In the genomic region with DNA sequence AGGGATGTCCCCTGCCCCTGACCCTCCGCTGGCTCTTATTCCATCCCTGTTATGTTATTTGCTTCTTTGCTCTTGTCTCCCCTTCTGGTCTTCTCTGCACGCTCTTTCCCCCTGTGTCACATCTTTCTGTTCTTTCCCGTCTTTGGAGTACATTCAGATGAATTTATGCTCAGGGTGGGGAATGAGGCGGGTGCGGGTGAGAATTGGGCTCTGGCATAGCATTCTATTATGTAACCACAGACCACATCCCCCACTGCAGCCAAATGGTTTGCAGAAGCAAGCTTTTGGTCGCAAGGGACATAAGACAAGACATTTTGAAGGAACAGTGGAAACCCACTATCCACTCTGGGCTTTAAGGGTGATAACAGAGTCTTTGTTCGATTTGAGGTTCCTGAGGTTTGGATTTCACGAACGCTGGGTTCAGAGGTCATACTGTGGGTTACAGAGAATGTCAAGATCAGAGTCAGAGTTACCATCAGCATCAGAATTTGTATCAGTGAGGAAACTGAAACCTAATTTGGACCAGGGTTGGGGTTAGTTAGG, we compare ENCODE assay signal across 18 cellular contexts. TPM values are rescaled to one million over a fixed set of nuclear protein-coding genes. Genes with fewer than 3 reads are reported as not detected.
DNase-seq lines count a peak whose midpoint lies in the region; ATAC-seq and TF ChIP-seq lines count a peak whose summit lies in the region.
"Had no signal": no experiment of that assay in that cellular context is flagged by ENCODE, and none has a peak within 500 bp of the region (broad histone marks: within the 10 kb centered on the region; RNA-seq: fewer than 3 reads in every experiment).

No MANE protein-coding gene starts in this region.

- H3K36me3 ChIP-seq in BLaER1 (no peaks in the 10 kb centered on the region), GM23248 (ENCODE audit: low read depth) (no peaks in the 10 kb centered on the region)
- H3K36me3 ChIP-seq: lower lobe of right lung, prostate gland had no signal

- POLR2A ChIA-PET in activated CD8-positive, alpha-beta T cell treated with anti-CD3 and anti-CD28 coated beads for 36 hours (lab: Charles Lee): interaction anchor here (0.6 to 2.0 kb wide), 2 partner anchors 15 to 33 kb away, joined by 3 to 4 read pairs; a partner anchor contains a TSS

- intact Hi-C loops in activated CD8-positive, alpha-beta T cell treated with anti-CD3 and anti-CD28 coated beads for 36 hours (cut with micrococcal nuclease): no loop called here

- H2AFZ ChIP-seq in GM23248: no peak overlapping the region

- no peaks in the 10 kb centered on the region for H4K20me1 ChIP-seq in BLaER1
- no peaks in the 10 kb centered on the region for H4K20me1 ChIP-seq in GM23248 (ENCODE audit: insufficient read depth)

- 91 to 96% methylated on average over 9 of the region's 9 CpGs for WGBS in GM23248 (ENCODE audit: low coverage in 1 of 2, low lambda C conversion rate in 2 of 2, missing lambda C conversion rate in 2 of 2), 2 experiments

- no peaks in the 10 kb centered on the region for H3K9me3 ChIP-seq in BLaER1
- no peaks in the 10 kb centered on the region for H3K9me3 ChIP-seq in GM23248 (ENCODE audit: low read depth)
- H3K9me3 ChIP-seq: lower lobe of right lung, prostate gland, SK-N-SH had no signal

- H3K4me3 Mint-ChIP-seq in activated CD8-positive, alpha-beta T cell treated with anti-CD3 and anti-CD28 coated beads for 36 hours: no peak overlapping the region
- H3K4me3 Mint-ChIP-seq: B cell had no signal

- H3K79me2 ChIP-seq in GM23248 (ENCODE audit: insufficient read depth): no peaks in the 10 kb centered on the region

- H3K9me2 ChIP-seq in GM23248 (ENCODE audit: insufficient read depth): no peaks in the 10 kb centered on the region
- H3K9me2 ChIP-seq: SK-N-SH had no signal

- peaks cover 33% of the 10 kb centered on the region for H3K4me1 Mint-ChIP-seq in activated CD8-positive, alpha-beta T cell treated with anti-CD3 and anti-CD28 coated beads for 36 hours (ENCODE audit: low read depth)

- no peaks in the 10 kb centered on the region for H3K27me3 Mint-ChIP-seq in activated CD8-positive, alpha-beta T cell treated with anti-CD3 and anti-CD28 coated beads for 36 hours
- H3K27me3 Mint-ChIP-seq: B cell had no signal

- in situ Hi-C loops in GM23248 (cut with MboI): no loop called here

- CTCF ChIA-PET in activated CD8-positive, alpha-beta T cell treated with anti-CD3 and anti-CD28 coated beads for 36 hours (lab: Charles Lee): interaction anchor here (0.5 to 7.9 kb wide), 4 partner anchors 10 to 56 kb away, joined by 3 to 92 read pairs (median 12); no protein-coding TSS in a partner anchor

- DNase-seq in GDM1 (lab: John Stamatoyannopoulos, UW) (peak; percentile 44), left lobe of liver (ENCODE audit: low spot score) (peak; percentile 19), GM23248 (no peak), hippocampal formation (lab: John Stamatoyannopoulos, UW) (no peak)
- peak; percentile 49 for DNase-seq in activated CD8-positive, alpha-beta T cell treated with anti-CD3 and anti-CD28 coated beads for 36 hours
- no peak for DNase-seq in stimulated activated naive CD4-positive, alpha-beta T cell treated with Interleukin-2 at 50 U/mL for 16 hours (lab: John Stamatoyannopoulos, UW)
- DNase-seq: DMS153, Karpas-422, lower lobe of right lung, NCI-H1694, NCI-H446 treated with DMSO at 0.1 percent for 48 hours, SK-N-SH, substantia nigra had no signal

- peaks cover 61% of the 10 kb centered on the region for H3K4me1 ChIP-seq in BLaER1
- peaks cover 20% of the 10 kb centered on the region for H3K4me1 ChIP-seq in GM23248 (ENCODE audit: insufficient read depth)
- H3K4me1 ChIP-seq: prostate gland had no signal

- H3K9ac ChIP-seq in BLaER1 (no peak overlapping the region), GM23248 (no peak overlapping the region)
- H3K9ac ChIP-seq: SK-N-SH had no signal

- H3K4me3 ChIP-seq in BLaER1: no peak overlapping the region
- no peak overlapping the region for H3K4me3 ChIP-seq in GM23248
- H3K4me3 ChIP-seq: lower lobe of right lung, prostate gland had no signal

- H3K9me3 Mint-ChIP-seq in activated CD8-positive, alpha-beta T cell treated with anti-CD3 and anti-CD28 coated beads for 36 hours: no peaks in the 10 kb centered on the region

- peak overlapping the region; percentile 57 for H3K4me2 ChIP-seq in BLaER1
- H3K4me2 ChIP-seq in GM23248 (ENCODE audit: unreplicated experiment): no peak overlapping the region
- H3K4me2 ChIP-seq: SK-N-SH had no signal

- peaks cover 5% of the 10 kb centered on the region for H3K36me3 Mint-ChIP-seq in activated CD8-positive, alpha-beta T cell treated with anti-CD3 and anti-CD28 coated beads for 36 hours (ENCODE audit: low read depth)

- H3K27ac ChIP-seq in BLaER1 (no peak overlapping the region), GM23248 (no peak overlapping the region)
- H3K27ac ChIP-seq: lower lobe of right lung, prostate gland had no signal

- H3K27me3 ChIP-seq in BLaER1 (no peaks in the 10 kb centered on the region), GM23248 (replicated peaks; ENCODE audit: insufficient read depth) (no peaks in the 10 kb centered on the region)

- peak; percentile 42 for ATAC-seq in activated CD8-positive, alpha-beta T cell treated with anti-CD3 and anti-CD28 coated beads for 36 hours
- ATAC-seq in left lobe of liver (no peak), HG02938 (IDR thresholded peaks at IDR 0.05; ENCODE audit: unreplicated experiment) (no peak)
- ATAC-seq: PC-3 had no signal

- H3F3A ChIP-seq in GM23248 (ENCODE audit: insufficient read depth): peaks cover 4% of the 10 kb centered on the region; the same call in 1 of the 2 replicates

- H3K27ac Mint-ChIP-seq in activated CD8-positive, alpha-beta T cell treated with anti-CD3 and anti-CD28 coated beads for 36 hours: peak overlapping the region; percentile 35
- H3K27ac Mint-ChIP-seq: B cell had no signal

- TF ChIP-seq CTCF in activated CD8-positive, alpha-beta T cell treated with anti-CD3 and anti-CD28 coated beads for 36 hours (IDR thresholded peaks at IDR 0.05): no peak

RNA-seq across cellular contexts. Expression of a gene that starts 3.8 kb away (rescaled TPM):
- not detected for total RNA-seq in activated CD8-positive, alpha-beta T cell treated with anti-CD3 and anti-CD28 coated beads for 36 hours
- not detected for total RNA-seq in left lobe of liver
- total RNA-seq in GM23248 (2014; rRNA removed; shearing (Covaris generic)): 0.22 TPM in 1 of 2 replicates, not detected in the other
- polyA plus RNA-seq in GM23248 (2016; fragmentation: Nextera tagmentation; extraction: Ambion mirVana): 0.10 TPM in 1 of 2 replicates, not detected in the other
- total RNA-seq: B cell, lower lobe of right lung, PC-3 had no signal
- polyA plus RNA-seq: SK-N-SH had no signal

RNA-seq across cellular contexts. Expression of a gene that starts 15.7 kb away (rescaled TPM):
- total RNA-seq in activated CD8-positive, alpha-beta T cell treated with anti-CD3 and anti-CD28 coated beads for 36 hours: 10 to 100 TPM; 42.0 to 42.5 TPM
- total RNA-seq in left lobe of liver: 5.8 TPM
- 16.2 and 18.6 TPM in 2 replicates for total RNA-seq in GM23248 (2014; rRNA removed; shearing (Covaris generic))
- polyA plus RNA-seq in GM23248 (2016; fragmentation: Nextera tagmentation; extraction: Ambion mirVana): 27.7 and 27.8 TPM in 2 replicates

RNA-seq across cellular contexts. Expression of a gene that starts 37.2 kb away (rescaled TPM):
- total RNA-seq in activated CD8-positive, alpha-beta T cell treated with anti-CD3 and anti-CD28 coated beads for 36 hours: under 1 TPM; 0.56 to 0.58 TPM
- 2.1 TPM for total RNA-seq in left lobe of liver
- 1.3 and 3.7 TPM in 2 replicates for total RNA-seq in GM23248 (2014; rRNA removed; shearing (Covaris generic))
- polyA plus RNA-seq in GM23248 (2016; fragmentation: Nextera tagmentation; extraction: Ambion mirVana): 1.1 and 1.4 TPM in 2 replicates

RNA-seq across cellular contexts. Expression of a gene that starts 51.5 kb away (rescaled TPM):
- total RNA-seq in activated CD8-positive, alpha-beta T cell treated with anti-CD3 and anti-CD28 coated beads for 36 hours: 10 to 100 TPM in 1 of 2 experiments, 1 to 10 TPM in 1; 8.8 to 10.2 TPM
- 14.1 TPM for total RNA-seq in left lobe of liver
- total RNA-seq in GM23248 (2014; rRNA removed; shearing (Covaris generic)): 16.4 and 20.9 TPM in 2 replicates
- polyA plus RNA-seq in GM23248 (2016; fragmentation: Nextera tagmentation; extraction: Ambion mirVana): 19.1 and 21.8 TPM in 2 replicates

Comparison
In these comparisons a context has a peak if more than half of its experiments do, and no peak if none do; other contexts are left out.
1. DNase-seq: peak in GDM1 (single experiment), activated CD8-positive, alpha-beta T cell treated with anti-CD3 and anti-CD28 coated beads for 36 hours (single experiment) and left lobe of liver (single experiment); none in GM23248 (single experiment), hippocampal formation (0 of 2) and stimulated activated naive CD4-positive, alpha-beta T cell treated with Interleukin-2 at 50 U/mL for 16 hours (single experiment).